Comparison of ENCODE assay signal across 7 cellular contexts in the genomic region with DNA sequence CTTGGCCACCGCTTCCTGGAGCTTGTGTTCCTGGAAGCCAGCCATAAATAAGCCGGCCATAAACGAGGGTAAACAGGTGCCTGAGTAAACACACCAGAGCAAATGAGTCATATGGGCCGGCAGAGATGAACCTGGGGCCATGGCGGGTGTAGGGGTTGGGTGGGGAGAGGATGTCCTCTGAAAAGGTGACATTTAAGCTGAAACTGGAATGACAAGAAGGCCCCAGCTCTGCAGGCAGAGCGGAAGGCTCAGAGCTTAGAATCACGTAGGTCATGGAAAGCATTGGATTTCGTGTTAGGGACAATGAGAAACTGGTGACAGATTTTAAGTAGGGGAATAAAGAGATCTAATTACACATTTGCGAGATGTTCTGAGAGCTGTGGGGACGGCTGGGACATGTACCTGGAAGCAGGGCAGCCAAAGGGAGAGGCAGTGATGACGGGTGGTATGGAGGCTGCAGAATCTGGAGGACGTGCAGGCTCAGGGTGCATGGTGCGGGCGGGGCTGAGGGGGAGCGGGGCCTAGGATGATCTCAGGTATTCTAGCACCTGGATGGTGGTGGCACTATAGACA. TPM values are rescaled to one million over a fixed set of nuclear protein-coding genes. Genes with fewer than 3 reads are reported as not detected.
DNase-seq lines count a peak whose midpoint lies in the region; FAIRE-seq and TF ChIP-seq lines count a peak whose summit lies in the region.

No MANE protein-coding gene starts in this region.

- POLR2A ChIA-PET in endothelial cell of umbilical vein (lab: Charles Lee): no interaction called here

- no peaks in the 10 kb centered on the region for H3K9me1 ChIP-seq in endothelial cell of umbilical vein (replicated peaks; ENCODE audit: control insufficient read depth, extremely low read depth, insufficient read depth, low read length)

- H3K36me3 ChIP-seq in H7 (replicated peaks; ENCODE audit: control insufficient read depth, insufficient read depth, low read length): no peaks in the 10 kb centered on the region; the same call in 1 of the 2 replicates
- peaks cover 0 to 1% of the 10 kb centered on the region in 2 experiments for H3K36me3 ChIP-seq in endothelial cell of umbilical vein (ENCODE audit: control insufficient read depth in 2 of 2, extremely low read depth in 1 of 2, insufficient read depth in 2 of 2, low read length in 2 of 2)

- CTCF ChIA-PET in endothelial cell of umbilical vein (lab: Charles Lee): interaction anchor here (0.9 to 1.5 kb wide), 5 partner anchors 9 to 134 kb away, joined by 3 to 4 read pairs (median 4); no protein-coding TSS in a partner anchor

- H3K27me3 ChIP-seq in H7 (ENCODE audit: control insufficient read depth, insufficient read depth, low read length): no peaks in the 10 kb centered on the region
- no peaks in the 10 kb centered on the region for H3K27me3 ChIP-seq in endothelial cell of umbilical vein (ENCODE audit: control insufficient read depth in 2 of 2, insufficient read depth in 2 of 2, low read length in 2 of 2)

- H3K79me2 ChIP-seq in endothelial cell of umbilical vein (ENCODE audit: control insufficient read depth, insufficient read depth, low read length): no peaks in the 10 kb centered on the region

- peak; percentile 42 for DNase-seq in H7
- peak; percentile 87 for DNase-seq in NCI-H510A treated with DMSO at 0.1 percent for 48 hours (lab: John Stamatoyannopoulos, UW)
- peak; percentile 80 for DNase-seq in endothelial cell of umbilical vein (ENCODE audit: low read depth, low spot score)
- DNase-seq in renal cortical epithelial cell (ENCODE audit: low read depth): peak; percentile 76
- DNase-seq in amygdala (lab: John Stamatoyannopoulos, UW): no peak
- no peak for DNase-seq in cerebellar cortex (ENCODE audit: low spot score)
- no peak for DNase-seq in GM12891 (ENCODE audit: insufficient read length, low spot score)

- no peak for TF ChIP-seq POLR2A in endothelial cell of umbilical vein (IDR thresholded peaks at IDR 0.05; ENCODE audit: low read depth, low read length)
- TF ChIP-seq POLR2A in GM12891 (IDR thresholded peaks at IDR 0.05; ENCODE audit: low read depth, low read length): no peak

- H3K9ac ChIP-seq in endothelial cell of umbilical vein (replicated peaks; ENCODE audit: extremely low read depth, insufficient read depth, low read length): no peak overlapping the region

- no peak overlapping the region for H3K27ac ChIP-seq in endothelial cell of umbilical vein (ENCODE audit: insufficient read depth, low read depth, low read length)

- intact Hi-C loops in endothelial cell of umbilical vein (cut with micrococcal nuclease): no loop called here

- H3K4me1 ChIP-seq in endothelial cell of umbilical vein (ENCODE audit: control insufficient read depth, extremely low read depth, insufficient read depth, low read length): peaks cover 9% of the 10 kb centered on the region

- peak; percentile 62 for FAIRE-seq in endothelial cell of umbilical vein (lab: Jason Lieb, UNC)
- FAIRE-seq in GM12891 (lab: Jason Lieb, UNC): no peak

- H3K4me3 ChIP-seq in H7 (ENCODE audit: insufficient read depth, low read depth, low read length) (no peak overlapping the region), endothelial cell of umbilical vein (replicated peaks in 1 of 3; ENCODE audit: insufficient read depth in 1 of 3, low read depth in 1 of 3, low read length in 3 of 3) (no peak overlapping the region)

- no peaks in the 10 kb centered on the region for H4K20me1 ChIP-seq in endothelial cell of umbilical vein (replicated peaks; ENCODE audit: control insufficient read depth, extremely low read depth, insufficient read depth, low read length)

- TF ChIP-seq CTCF in endothelial cell of umbilical vein (IDR thresholded peaks at IDR 0.05; ENCODE audit: extremely low read depth in 1 of 2, insufficient read depth in 1 of 2, low read depth in 1 of 2, low read length in 2 of 2): no peak

- no peak overlapping the region for H3K4me2 ChIP-seq in endothelial cell of umbilical vein (ENCODE audit: insufficient read depth, low read length)

- no peak overlapping the region for H2AFZ ChIP-seq in endothelial cell of umbilical vein (ENCODE audit: low read depth, low read length)

- BruUV-seq in endothelial cell of umbilical vein (replicated peaks; lab: Mats Ljungman, UMichigan): no TSS peak

- dilution Hi-C loops in endothelial cell of umbilical vein (cut with MboI; ENCODE audit: extremely low pct_ligation_motif_present, low sequenced_read_pairs): no loop called here

- H3K9me3 ChIP-seq in endothelial cell of umbilical vein (replicated peaks; ENCODE audit: control insufficient read depth, insufficient read depth, low read length): no peaks in the 10 kb centered on the region

TF ChIP-seq in endothelial cell of umbilical vein, 7 proteins besides CTCF, POLR2A, EP300 and RAD21:
- TF ChIP-seq FOS (IDR thresholded peaks at IDR 0.05; ENCODE audit: borderline replicate concordance, insufficient read depth, low read length) (peak; percentile 25), EZH2 (IDR thresholded peaks at IDR 0.05; ENCODE audit: borderline replicate concordance, low read depth, low read length, severe bottlenecking) (no peak), JUN (IDR thresholded peaks at IDR 0.05; ENCODE audit: borderline replicate concordance, insufficient read depth, insufficient read length, low read depth) (no peak)
- TF ChIP-seq, protein P1, sequence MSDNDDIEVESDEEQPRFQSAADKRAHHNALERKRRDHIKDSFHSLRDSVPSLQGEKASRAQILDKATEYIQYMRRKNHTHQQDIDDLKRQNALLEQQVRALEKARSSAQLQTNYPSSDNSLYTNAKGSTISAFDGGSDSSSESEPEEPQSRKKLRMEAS (IDR thresholded peaks at IDR 0.05; ENCODE audit: insufficient read depth, insufficient read length): no peak

TF ChIP-seq in GM12891, 5 proteins besides CTCF, POLR2A, EP300 and RAD21:
- TF ChIP-seq POLR2AphosphoS5 (IDR thresholded peaks at IDR 0.05; ENCODE audit: low read depth, low read length): no peak
- TF ChIP-seq POU2F2 (IDR thresholded peaks at IDR 0.05; ENCODE audit: low read depth, low read length): no peak
- no peak for TF ChIP-seq SPI1 (IDR thresholded peaks at IDR 0.05; ENCODE audit: low read depth, low read length)
- TF ChIP-seq PAX5 (IDR thresholded peaks at IDR 0.05; ENCODE audit: insufficient read depth, low read length, severe bottlenecking): no peak
- TF ChIP-seq TAF1 (IDR thresholded peaks at IDR 0.05; ENCODE audit: low read depth, low read length): no peak

RNA-seq across cellular contexts. Expression of a gene that starts 8.1 kb away (rescaled TPM):
- total RNA-seq in H7 (2014; rRNA removed; shearing (Covaris generic)): 13.8 and 23.7 TPM in 2 replicates
- total RNA-seq in endothelial cell of umbilical vein (12.2 and 13.5 TPM in 2 replicates), renal cortical epithelial cell (9.4 and 52.6 TPM in 2 replicates)
- 11.1 and 16.2 TPM in 2 replicates for polyA plus RNA-seq in endothelial cell of umbilical vein
- polyA plus RNA-seq in endothelial cell of umbilical vein (2011; cell fraction: cytosol; rRNA removed): 6.4 and 8.0 TPM in 2 replicates
- polyA plus RNA-seq in endothelial cell of umbilical vein (2011; cell fraction: nucleus; rRNA removed): 38.4 and 49.4 TPM in 2 replicates
- 5.3 and 8.5 TPM in 2 replicates for polyA plus RNA-seq in endothelial cell of umbilical vein (2012)
- polyA minus RNA-seq in endothelial cell of umbilical vein: 32.7 and 38.0 TPM in 2 replicates
- polyA minus RNA-seq in endothelial cell of umbilical vein (2011; cell fraction: cytosol; rRNA and poly(A)+ RNA removed): 1.1 TPM
- polyA minus RNA-seq in endothelial cell of umbilical vein (2011; cell fraction: nucleus; rRNA and poly(A)+ RNA removed): 24.5 and 37.3 TPM in 2 replicates
- polyA plus RNA-seq in GM12891 (2012; ENCODE audit: low read depth, missing spikeins): 7.0 TPM

RNA-seq across cellular contexts. Expression of a gene that starts 35.0 kb away (rescaled TPM):
- 8.4 and 11.3 TPM in 2 replicates for total RNA-seq in H7 (2014; rRNA removed; shearing (Covaris generic))
- 8.9 and 9.3 TPM in 2 replicates for total RNA-seq in endothelial cell of umbilical vein
- polyA plus RNA-seq in endothelial cell of umbilical vein: 2.8 and 2.9 TPM in 2 replicates
- 1.6 and 2.0 TPM in 2 replicates for polyA plus RNA-seq in endothelial cell of umbilical vein (2011; cell fraction: cytosol; rRNA removed)
- polyA plus RNA-seq in endothelial cell of umbilical vein (2011; cell fraction: nucleus; rRNA removed): 10.2 and 10.9 TPM in 2 replicates
- polyA plus RNA-seq in endothelial cell of umbilical vein (2012): 3.6 and 4.5 TPM in 2 replicates
- polyA minus RNA-seq in endothelial cell of umbilical vein: 3.2 and 5.1 TPM in 2 replicates
- polyA minus RNA-seq in endothelial cell of umbilical vein (2011; cell fraction: cytosol; rRNA and poly(A)+ RNA removed): 2.2 TPM
- 6.3 and 7.2 TPM in 2 replicates for polyA minus RNA-seq in endothelial cell of umbilical vein (2011; cell fraction: nucleus; rRNA and poly(A)+ RNA removed)
- 1.6 and 5.5 TPM in 2 replicates for total RNA-seq in renal cortical epithelial cell
- 4.1 TPM for polyA plus RNA-seq in GM12891 (2012; ENCODE audit: low read depth, missing spikeins)

Comparison
In these comparisons a context has a peak if more than half of its experiments do, and no peak if none do; other contexts are left out.
1. DNase-seq: peak in H7 (single experiment), NCI-H510A treated with DMSO at 0.1 percent for 48 hours (single experiment), endothelial cell of umbilical vein (single experiment) and renal cortical epithelial cell (single experiment); none in amygdala (0 of 56), cerebellar cortex (single experiment) and GM12891 (single experiment).